Comparison of ENCODE assay signal across 12 cellular contexts in the genomic region with DNA sequence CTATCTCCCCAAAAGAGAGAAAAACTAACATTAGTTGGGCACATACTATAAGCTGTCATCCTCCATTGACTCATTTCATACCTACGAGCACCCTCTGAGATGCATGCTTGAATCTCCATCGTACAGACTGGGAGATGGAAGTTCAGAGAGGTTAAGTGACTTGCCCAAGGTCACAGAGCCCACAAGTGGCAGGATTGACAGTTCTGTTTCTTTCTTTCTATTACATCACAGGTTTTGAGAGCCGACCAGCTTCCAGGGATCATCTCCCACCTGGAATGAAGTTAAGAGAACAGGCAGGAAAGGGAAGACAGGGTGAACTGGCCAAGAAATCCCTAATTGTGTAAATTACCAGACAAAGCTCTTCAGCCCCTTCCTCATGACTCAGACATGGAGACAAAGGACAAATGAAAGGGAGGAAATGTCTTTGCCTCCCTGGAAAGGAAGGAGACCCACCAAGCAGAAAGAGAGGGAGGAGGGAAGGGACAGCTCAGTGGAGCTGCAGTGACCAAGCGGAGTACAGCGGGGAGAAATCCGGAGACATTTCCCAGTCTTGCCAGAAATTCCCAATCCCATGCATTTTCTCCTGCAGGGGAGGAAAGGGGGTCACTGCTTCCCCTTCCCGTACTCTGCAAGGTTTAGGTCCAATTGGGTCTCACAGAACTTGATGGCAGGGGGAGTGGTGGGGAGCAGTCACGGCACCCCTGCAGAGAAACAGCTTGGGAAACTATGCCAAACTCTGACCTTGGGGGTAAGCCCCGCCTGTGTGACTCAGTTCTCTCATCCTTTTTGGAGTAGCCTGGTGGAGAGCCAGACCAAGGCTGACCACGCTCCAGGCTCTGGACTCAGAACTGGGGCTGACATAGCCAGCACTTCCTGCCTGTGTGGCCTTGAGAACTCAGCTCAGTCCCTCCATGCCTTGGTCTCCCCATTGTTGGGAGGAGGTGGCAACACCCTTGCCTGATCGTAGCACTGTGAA.
DNase-seq lines count a peak whose midpoint lies in the region; ATAC-seq and TF ChIP-seq lines count a peak whose summit lies in the region.
"Had no signal": no experiment of that assay in that cellular context is flagged by ENCODE, and none has a peak within 500 bp of the region (broad histone marks: within the 10 kb centered on the region; RNA-seq: fewer than 3 reads in every experiment).

No MANE protein-coding gene starts in this region.

- DNase-seq in M059J (ENCODE audit: low read depth) (peak; percentile 89), endodermal cell (peak; percentile 32), neuronal stem cell (ENCODE audit: low spot score) (no peak), activated T-cell treated with anti-CD3 and anti-CD28 coated beads for 4 hours (no peak), HuH-7.5 (ENCODE audit: low spot score) (no peak)
- no peak for DNase-seq in activated effector memory CD4-positive, alpha-beta T cell treated with anti-CD3 and anti-CD28 coated beads, Interleukin-2, amount 50 U/mL, for 16 hours
- DNase-seq: anterior cingulate cortex, midbrain, NCI-H1105 had no signal

- peaks cover 37% of the 10 kb centered on the region for H3K4me1 ChIP-seq in BLaER1
- H3K4me1 ChIP-seq in endodermal cell (ENCODE audit: control insufficient read depth, insufficient read depth, low read length) = no peaks in the 10 kb centered on the region
- peaks cover 0 to 5% of the 10 kb centered on the region in 2 donors for H3K4me1 ChIP-seq in neuronal stem cell (ENCODE audit: control insufficient read depth in 2 of 2, insufficient read depth in 1 of 2, low read depth in 1 of 2, low read length in 2 of 2)
- H3K4me1 ChIP-seq: Peyer's patch had no signal

- no peak overlapping the region for H4K91ac ChIP-seq in neuronal stem cell (ENCODE audit: low read depth, low read length, poor library complexity)

- H3K23ac ChIP-seq in neuronal stem cell (ENCODE audit: low read depth, low read length, poor library complexity) = no peak overlapping the region

- H3K4me3 Mint-ChIP-seq in endodermal cell = no peak overlapping the region

- H2AK5ac ChIP-seq in neuronal stem cell (ENCODE audit: low read depth, low read length) = peak overlapping the region; percentile 9

- H3K27ac Mint-ChIP-seq in endodermal cell = no peak overlapping the region

- peak overlapping the region; percentile 77 for H3K27ac ChIP-seq in BLaER1
- no peak overlapping the region for H3K27ac ChIP-seq in endodermal cell (ENCODE audit: low read depth, low read length)
- H3K27ac ChIP-seq in neuronal stem cell (replicated peaks; ENCODE audit: low read length) = no peak overlapping the region
- H3K27ac ChIP-seq: Peyer's patch had no signal

- H3K79me1 ChIP-seq in neuronal stem cell (ENCODE audit: low read depth, low read length) = no peaks in the 10 kb centered on the region

- no peaks in the 10 kb centered on the region for H3K9me3 Mint-ChIP-seq in endodermal cell

- no peak overlapping the region for H2BK120ac ChIP-seq in neuronal stem cell (ENCODE audit: low read depth, low read length)

- no peak for ATAC-seq in GM19395 (IDR thresholded peaks at IDR 0.05; ENCODE audit: unreplicated experiment)

- H3K4me3 ChIP-seq in BLaER1 = peak overlapping the region; percentile 38
- H3K4me3 ChIP-seq in endodermal cell (ENCODE audit: low read length) = no peak overlapping the region
- H3K4me3 ChIP-seq in neuronal stem cell (ENCODE audit: low read length in 2 of 2) = no peak overlapping the region
- H3K4me3 ChIP-seq: Peyer's patch had no signal

- no peaks in the 10 kb centered on the region for H3K36me3 Mint-ChIP-seq in endodermal cell (ENCODE audit: low read depth)

- no peak overlapping the region for H2BK12ac ChIP-seq in neuronal stem cell (ENCODE audit: low read length)

- H3K9me3 ChIP-seq in BLaER1 = peaks cover 5% of the 10 kb centered on the region; the same call in 1 of the 2 replicates
- H3K9me3 ChIP-seq in endodermal cell (ENCODE audit: control insufficient read depth, low read length) = no peaks in the 10 kb centered on the region
- H3K9me3 ChIP-seq in neuronal stem cell (replicated peaks in 1 of 2; ENCODE audit: control insufficient read depth in 2 of 2, insufficient read depth in 1 of 2, low read depth in 1 of 2, low read length in 2 of 2) = no peaks in the 10 kb centered on the region
- H3K9me3 ChIP-seq: Peyer's patch had no signal

- peaks cover 6% of the 10 kb centered on the region for H3K27me3 Mint-ChIP-seq in endodermal cell (ENCODE audit: insufficient read depth)

- H3K36me3 ChIP-seq in BLaER1 = no peaks in the 10 kb centered on the region
- H3K36me3 ChIP-seq in endodermal cell (ENCODE audit: control insufficient read depth, insufficient read depth, low read length) = no peaks in the 10 kb centered on the region
- no peaks in the 10 kb centered on the region for H3K36me3 ChIP-seq in neuronal stem cell (replicated peaks in 1 of 2; ENCODE audit: control insufficient read depth in 2 of 2, insufficient read depth in 2 of 2, low read length in 2 of 2)
- H3K36me3 ChIP-seq: Peyer's patch had no signal

- H3K27me3 ChIP-seq in BLaER1 = no peaks in the 10 kb centered on the region
- H3K27me3 ChIP-seq in endodermal cell (ENCODE audit: control insufficient read depth, insufficient read depth, low read length, poor library complexity, severe bottlenecking) = peaks cover 8% of the 10 kb centered on the region
- no peaks in the 10 kb centered on the region for H3K27me3 ChIP-seq in neuronal stem cell (ENCODE audit: control insufficient read depth in 3 of 3, insufficient read depth in 3 of 3, low read depth in 1 of 3, low read length in 3 of 3)
- H3K27me3 ChIP-seq: Peyer's patch had no signal

- H3K14ac ChIP-seq in neuronal stem cell (ENCODE audit: low read length) = no peak overlapping the region

- no peak overlapping the region for H2AFZ ChIP-seq in neuronal stem cell (ENCODE audit: low read length)

- H3K4me2 ChIP-seq in BLaER1 (peak overlapping the region; percentile 78), neuronal stem cell (ENCODE audit: insufficient read depth, low read length, poor library complexity, severe bottlenecking) (no peak overlapping the region)

- H2BK5ac ChIP-seq in neuronal stem cell (ENCODE audit: low read length) = no peak overlapping the region

- no peak for TF ChIP-seq CTCF in endodermal cell (conservative IDR thresholded peaks at IDR 0.05)

- no peaks in the 10 kb centered on the region for H3K4me1 Mint-ChIP-seq in endodermal cell

- 85 to 86% methylated on average over 8 to 11 of the region's 11 CpGs for WGBS in endodermal cell (ENCODE audit: insufficient coverage in 1 of 2, insufficient read length in 1 of 2), 2 experiments
- WGBS in neuronal stem cell (ENCODE audit: extremely low coverage in 2 of 2, insufficient read length in 2 of 2, insufficient replicate concordance in 1 of 2), 2 donors = no CpG with 5 or more reads among the region's 11 CpGs

- no peak overlapping the region for H2BK15ac ChIP-seq in neuronal stem cell (ENCODE audit: low read length)

- H3K4ac ChIP-seq in neuronal stem cell (ENCODE audit: low read length) = no peak overlapping the region

- no peak overlapping the region for H4K8ac ChIP-seq in neuronal stem cell (ENCODE audit: low read depth, low read length)

- H3K18ac ChIP-seq in neuronal stem cell (ENCODE audit: low read length) = no peak overlapping the region

- H3K9ac ChIP-seq in BLaER1 = peak overlapping the region; percentile 43; the same call in 1 of the 2 replicates
- H3K9ac ChIP-seq in endodermal cell (ENCODE audit: extremely low read depth, low read length, poor library complexity, severe bottlenecking) = no peak overlapping the region
- H3K9ac ChIP-seq in neuronal stem cell (ENCODE audit: low read depth, low read length, poor library complexity) = no peak overlapping the region

- no peaks in the 10 kb centered on the region for H4K20me1 ChIP-seq in BLaER1

Comparison
In these comparisons a context has a peak if more than half of its experiments do, and no peak if none do; other contexts are left out.
1. DNase-seq: peak in M059J (single experiment) and endodermal cell (single experiment); none in neuronal stem cell (single experiment), activated T-cell treated with anti-CD3 and anti-CD28 coated beads for 4 hours (single experiment), HuH-7.5 (single experiment) and activated effector memory CD4-positive, alpha-beta T cell treated with anti-CD3 and anti-CD28 coated beads, Interleukin-2, amount 50 U/mL, for 16 hours (single experiment).